Comparison of ENCODE assay signal across 8 cellular contexts in the genomic region with DNA sequence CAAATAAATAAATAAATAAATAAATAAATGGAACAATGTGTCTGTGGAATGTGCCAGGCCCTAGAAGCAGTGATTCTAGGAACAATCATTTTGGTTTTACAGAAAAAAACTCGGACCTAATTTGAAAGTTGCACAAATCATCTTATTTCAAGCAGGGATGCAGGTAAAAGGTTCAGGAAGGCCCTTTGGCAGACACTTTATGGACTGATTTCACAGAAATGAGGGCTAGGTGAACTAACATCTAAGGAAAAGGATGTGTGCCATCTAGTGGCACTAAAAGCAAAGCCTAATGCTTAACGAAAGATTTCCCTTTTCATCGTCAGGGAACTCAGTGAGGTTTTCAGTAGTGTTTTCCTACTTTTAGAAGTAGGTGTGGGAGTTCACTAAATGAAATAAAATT. TPM values are rescaled to one million over a fixed set of nuclear protein-coding genes. Genes with fewer than 3 reads are reported as not detected.
A peak's percentile ranks its signal among the peaks of the same experiment; 100 is the strongest.
DNase-seq lines count a peak whose midpoint lies in the region; ATAC-seq, FAIRE-seq and TF ChIP-seq lines count a peak whose summit lies in the region.
"Not testable (repeated sequence)": the region's sequence is repeated elsewhere in the genome, so short reads cannot be mapped to it uniquely, and the experiment has no call there.

No MANE protein-coding gene starts in this region.

- not testable (repeated sequence) for H3K23ac ChIP-seq in mesenchymal stem cell (ENCODE audit: low read length in 2 of 2)

- CTCF ChIA-PET in BJ (lab: Yijun Ruan, JAX); activated CD8-positive, alpha-beta T cell treated with anti-CD3 and anti-CD28 coated beads for 36 hours (lab: Charles Lee): not testable (repeated sequence)

- not testable (repeated sequence) for H3K4ac ChIP-seq in mesenchymal stem cell (ENCODE audit: low read depth in 1 of 2, low read length in 2 of 2)

- POLR2A ChIA-PET in BJ (lab: Charles Lee); activated CD8-positive, alpha-beta T cell treated with anti-CD3 and anti-CD28 coated beads for 36 hours (lab: Charles Lee): not testable (repeated sequence)

- not testable (repeated sequence) for H3K4me1 ChIP-seq in heart left ventricle; mesenchymal stem cell (ENCODE audit: control insufficient read depth, insufficient read depth, low read depth, low read length)
- H3K4me1 ChIP-seq in spleen: peaks cover 0 to 17% (median 2%) of the 10 kb centered on the region in 6 donors

- 4 to 8% (median 5%) methylated on average over 1 to 2 of the region's 3 CpGs for WGBS in heart left ventricle, 4 donors
- WGBS in mesenchymal stem cell: 14% methylated on average over 1 of the region's 3 CpGs
- WGBS in spleen, 5 donors: 3 to 12% (median 6%) methylated on average over 1 to 2 of the region's 3 CpGs

- H3K27me3 Mint-ChIP-seq in activated CD8-positive, alpha-beta T cell treated with anti-CD3 and anti-CD28 coated beads for 36 hours: not testable (repeated sequence)

- not testable (repeated sequence) for H3K36me3 Mint-ChIP-seq in activated CD8-positive, alpha-beta T cell treated with anti-CD3 and anti-CD28 coated beads for 36 hours (ENCODE audit: low read depth)

- not testable (repeated sequence) for H3K9me3 Mint-ChIP-seq in activated CD8-positive, alpha-beta T cell treated with anti-CD3 and anti-CD28 coated beads for 36 hours

- not testable (repeated sequence) for H2AK5ac ChIP-seq in mesenchymal stem cell (ENCODE audit: low read length, severe bottlenecking)

- TF ChIP-seq CTCF in BJ (IDR thresholded peaks at IDR 0.05; ENCODE audit: insufficient read depth, low read depth, low read length): peak; percentile 9; the same call in 1 of the 2 replicates
- TF ChIP-seq CTCF in NB4 (IDR thresholded peaks at IDR 0.05; ENCODE audit: low read depth, low read length); activated CD8-positive, alpha-beta T cell treated with anti-CD3 and anti-CD28 coated beads for 36 hours (IDR thresholded peaks at IDR 0.05): not testable (repeated sequence)
- peak in 10 of 12 donors; percentile 17 to 44 (median 30) for TF ChIP-seq CTCF in heart left ventricle (IDR thresholded peaks at IDR 0.05)
- peak in 7 of 11 experiments; percentile 17 to 55 (median 44) for TF ChIP-seq CTCF in spleen (IDR thresholded peaks at IDR 0.05 in 8 of 11, conservative IDR thresholded peaks at IDR 0.05 in 3 of 11)

- not testable (repeated sequence) for H3K27ac Mint-ChIP-seq in activated CD8-positive, alpha-beta T cell treated with anti-CD3 and anti-CD28 coated beads for 36 hours

- H3K27me3 ChIP-seq in BJ (ENCODE audit: control insufficient read depth, insufficient read depth, low read length); heart left ventricle; mesenchymal stem cell (ENCODE audit: control insufficient read depth in 1 of 2, insufficient read depth in 1 of 2, low read length in 2 of 2); spleen (replicated peaks in 1 of 7): not testable (repeated sequence)

- intact Hi-C loops in activated CD8-positive, alpha-beta T cell treated with anti-CD3 and anti-CD28 coated beads for 36 hours (cut with micrococcal nuclease); heart left ventricle (cut with DNase I); spleen (cut with DNase I; ENCODE audit: low total_unique reads): not testable (repeated sequence)

- not testable (repeated sequence) for H2BK5ac ChIP-seq in mesenchymal stem cell (ENCODE audit: low read depth, low read length, poor library complexity, severe bottlenecking)

- not testable (repeated sequence) for H3K4me1 Mint-ChIP-seq in activated CD8-positive, alpha-beta T cell treated with anti-CD3 and anti-CD28 coated beads for 36 hours (ENCODE audit: low read depth)

- not testable (repeated sequence) for H3K14ac ChIP-seq in mesenchymal stem cell (ENCODE audit: low read length in 2 of 2)

- H2BK12ac ChIP-seq in mesenchymal stem cell (ENCODE audit: low read length in 2 of 2): not testable (repeated sequence)

- not testable (repeated sequence) for H4K8ac ChIP-seq in mesenchymal stem cell (ENCODE audit: low read length)

- not testable (repeated sequence) for H3K18ac ChIP-seq in mesenchymal stem cell (ENCODE audit: low read depth in 1 of 2, low read length in 2 of 2)

- ATAC-seq in activated CD8-positive, alpha-beta T cell treated with anti-CD3 and anti-CD28 coated beads for 36 hours; heart left ventricle: not testable (repeated sequence)

- H3K4me3 Mint-ChIP-seq in activated CD8-positive, alpha-beta T cell treated with anti-CD3 and anti-CD28 coated beads for 36 hours: not testable (repeated sequence)

- H2BK15ac ChIP-seq in mesenchymal stem cell (ENCODE audit: low read depth, poor library complexity, severe bottlenecking): not testable (repeated sequence)

- DNase-seq in BJ (ENCODE audit: low read depth); GM18507 (ENCODE audit: extremely low spot score, insufficient read length, low read depth); heart left ventricle; spleen: not testable (repeated sequence)
- peak; percentile 54 for DNase-seq in NB4 (ENCODE audit: low read depth)
- DNase-seq in activated CD8-positive, alpha-beta T cell treated with anti-CD3 and anti-CD28 coated beads for 36 hours: peak; percentile 4
- DNase-seq in dermis microvascular lymphatic vessel endothelial cell (ENCODE audit: low read depth in 2 of 2): peak; percentile 55 to 66
- peak; percentile 54 for DNase-seq in mesenchymal stem cell

- TF ChIP-seq POLR2A in NB4 (IDR thresholded peaks at IDR 0.05; ENCODE audit: extremely low read depth, insufficient read length); heart left ventricle (IDR thresholded peaks at IDR 0.05); spleen (IDR thresholded peaks at IDR 0.05): not testable (repeated sequence)

- H3K79me1 ChIP-seq in mesenchymal stem cell (replicated peaks; ENCODE audit: low read length, poor library complexity, severe bottlenecking): not testable (repeated sequence)

- H3K36me3 ChIP-seq in BJ (ENCODE audit: control insufficient read depth, insufficient read depth, low read length); heart left ventricle; mesenchymal stem cell (ENCODE audit: control insufficient read depth in 1 of 2, insufficient read depth in 2 of 2, low read depth in 1 of 2, low read length in 2 of 2); spleen: not testable (repeated sequence)

- not testable (repeated sequence) for H3K4me3 ChIP-seq in BJ (ENCODE audit: low read depth, low read length); NB4 (ENCODE audit: low read depth, low read length); heart left ventricle; mesenchymal stem cell (ENCODE audit: insufficient read depth in 1 of 2, low read depth in 1 of 2, low read length in 2 of 2); spleen

- not testable (repeated sequence) for H4K91ac ChIP-seq in mesenchymal stem cell (ENCODE audit: low read length)

- FAIRE-seq in GM18507 (lab: Jason Lieb, UNC): peak; percentile 81

- not testable (repeated sequence) for H2AFZ ChIP-seq in mesenchymal stem cell (ENCODE audit: low read depth, low read length)

- not testable (repeated sequence) for H2BK120ac ChIP-seq in mesenchymal stem cell (ENCODE audit: low read depth, low read length)

- not testable (repeated sequence) for H3K9ac ChIP-seq in mesenchymal stem cell (ENCODE audit: low read length)

- H3K27ac ChIP-seq in heart left ventricle; mesenchymal stem cell (ENCODE audit: low read length, poor library complexity, severe bottlenecking); spleen: not testable (repeated sequence)

- H3K4me2 ChIP-seq in mesenchymal stem cell (ENCODE audit: low read length, poor library complexity, severe bottlenecking): not testable (repeated sequence)

- not testable (repeated sequence) for H3K9me3 ChIP-seq in heart left ventricle; mesenchymal stem cell (ENCODE audit: control insufficient read depth, low read length); spleen

RNA-seq across cellular contexts. Expression of gene ARHGAP11A, which starts 4.6 kb away (rescaled TPM):
- polyA plus RNA-seq in BJ (2011; rRNA removed): 5.5 and 8.7 TPM in 2 replicates
- polyA minus RNA-seq in BJ (2011; rRNA and poly(A)+ RNA removed): 2.6 and 4.7 TPM in 2 replicates
- 10 to 100 TPM; 92.3 to 96.7 TPM for total RNA-seq in activated CD8-positive, alpha-beta T cell treated with anti-CD3 and anti-CD28 coated beads for 36 hours
- total RNA-seq in dermis microvascular lymphatic vessel endothelial cell: 5.7 and 13.4 TPM in 2 replicates
- 10 to 100 TPM in 1 of 9 donors, 1 to 10 TPM in 6, under 1 TPM in 2; 0.91 to 11.1 (median 1.9) TPM for total RNA-seq in heart left ventricle
- under 1 TPM; 0.61 to 0.87 TPM for polyA plus RNA-seq in heart left ventricle
- polyA plus RNA-seq in mesenchymal stem cell (2013, experiment 1 of 2): 4.5 TPM
- polyA plus RNA-seq in mesenchymal stem cell (2013, experiment 2 of 2): 5.2 TPM
- total RNA-seq in spleen: 1 to 10 TPM; 3.6 to 9.5 (median 7.3) TPM
- 1 to 10 TPM; 1.1 to 2.9 (median 1.9) TPM for polyA plus RNA-seq in spleen

RNA-seq across cellular contexts. Expression of gene GOLGA8N, which starts 17.5 kb away (rescaled TPM):
- polyA plus RNA-seq in BJ (2011; rRNA removed): 1.9 and 2.9 TPM in 2 replicates
- polyA minus RNA-seq in BJ (2011; rRNA and poly(A)+ RNA removed): 3.1 and 5.0 TPM in 2 replicates
- 1 to 10 TPM; 4.9 to 7.4 TPM for total RNA-seq in activated CD8-positive, alpha-beta T cell treated with anti-CD3 and anti-CD28 coated beads for 36 hours
- total RNA-seq in dermis microvascular lymphatic vessel endothelial cell: 0.39 and 1.0 TPM in 2 replicates
- total RNA-seq in heart left ventricle: 10 to 100 TPM in 1 of 9 donors, 1 to 10 TPM in 8; 3.8 to 10.2 (median 5.1) TPM
- polyA plus RNA-seq in heart left ventricle: 10 to 100 TPM in 1 of 2 donors, 1 to 10 TPM in 1; 1.7 to 12.6 TPM
- 1.5 TPM for polyA plus RNA-seq in mesenchymal stem cell (2013, experiment 1 of 2)
- 1.2 TPM for polyA plus RNA-seq in mesenchymal stem cell (2013, experiment 2 of 2)
- 10 to 100 TPM; 10.3 to 25.8 (median 14.0) TPM for total RNA-seq in spleen
- 10 to 100 TPM in 1 of 3 donors, 1 to 10 TPM in 2; 3.7 to 13.4 (median 6.8) TPM for polyA plus RNA-seq in spleen

RNA-seq across cellular contexts. Expression of gene SCG5, which starts 30.8 kb away (rescaled TPM):
- polyA plus RNA-seq in BJ (2011; rRNA removed) (9.4 and 16.7 TPM in 2 replicates), heart left ventricle (under 1 TPM in 1 of 2 donors, not detected in 1; 0.54 TPM), spleen (1 to 10 TPM in 2 of 3 donors, under 1 TPM in 1; 0.74 to 2.4 (median 1.2) TPM)
- 2.5 and 5.5 TPM in 2 replicates for polyA minus RNA-seq in BJ (2011; rRNA and poly(A)+ RNA removed)
- total RNA-seq in activated CD8-positive, alpha-beta T cell treated with anti-CD3 and anti-CD28 coated beads for 36 hours: 1 to 10 TPM; 1.2 to 1.6 TPM
- total RNA-seq in dermis microvascular lymphatic vessel endothelial cell (0.39 and 0.51 TPM in 2 replicates), heart left ventricle (1 to 10 TPM in 2 of 9 donors, under 1 TPM in 1, not detected in 6; 0.54 to 5.3 (median 1.1) TPM), spleen (1 to 10 TPM in 1 of 7 donors, under 1 TPM in 1, not detected in 5; 0.54 to 1.2 TPM)
- 1.5 TPM for polyA plus RNA-seq in mesenchymal stem cell (2013, experiment 1 of 2)
- 2.4 TPM for polyA plus RNA-seq in mesenchymal stem cell (2013, experiment 2 of 2)
